Comparison of ENCODE assay signal across 17 cellular contexts in the genomic region with DNA sequence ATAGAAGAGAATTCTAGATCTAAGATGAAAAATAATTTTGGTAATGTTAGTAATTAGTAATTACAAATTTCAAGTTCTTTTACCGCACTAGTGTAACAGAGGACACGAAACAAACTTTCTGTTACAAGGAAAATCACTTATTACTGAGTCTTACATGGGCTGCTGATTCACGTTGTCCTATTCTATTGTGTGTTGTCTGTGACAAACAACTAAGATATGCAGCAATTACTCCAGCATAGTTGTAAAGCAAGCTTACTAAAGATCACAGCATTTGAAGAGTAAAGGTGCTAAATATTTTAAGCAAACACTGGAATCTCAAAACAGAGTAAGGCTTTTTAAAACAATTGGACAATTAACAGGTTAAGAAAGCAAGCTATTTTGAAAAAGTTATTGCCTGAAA.
"Had no signal": no experiment of that assay in that cellular context is flagged by ENCODE, and none has a peak within 500 bp of the region (broad histone marks: within the 10 kb centered on the region; RNA-seq: fewer than 3 reads in every experiment).

No MANE protein-coding gene starts in this region.

- H3K4me3 ChIP-seq: hepatocyte, left lung had no signal

- H3K4me1 ChIP-seq: left lung had no signal

- H3K36me3 ChIP-seq: brain microvascular endothelial cell, left lung, neutrophil had no signal

- H3K27me3 ChIP-seq: brain microvascular endothelial cell, hepatocyte, left lung, neutrophil had no signal

- H3K27ac ChIP-seq: brain microvascular endothelial cell, hepatocyte, left lung, neutrophil, VCaP had no signal

- H3K9me3 ChIP-seq: neutrophil had no signal

- DNase-seq: activated CD4-positive, alpha-beta memory T cell treated with anti-CD3 and anti-CD28 coated beads, Interleukin-2, amount 10 ng/mL, durations not matched to agents 7 days and 5 days; activated CD4-positive, alpha-beta T cell treated with anti-CD3 and anti-CD28 coated beads for 36 hours; activated effector memory CD4-positive, alpha-beta T cell treated with Interleukin-2 at 50 U/mL for 16 hours; activated T-cell treated with anti-CD3 and anti-CD28 coated beads, Interleukin-2, amount 50 U/mL, for 4 hours; amniotic stem cell; brain microvascular endothelial cell; effector memory CD4-positive, alpha-beta T cell; left lung; mesenchymal stem cell; natural killer cell; small intestine; stimulated activated CD4-positive, alpha-beta T cell treated with anti-CD3 and anti-CD28 coated beads, Interleukin-4, amount 100 ng/mL, for 24 hours; stimulated activated naive CD4-positive, alpha-beta T cell treated with Interleukin-2 at 50 U/mL for 16 hours; substantia nigra had no signal
